ENCODE assay signal across 26 cellular contexts in genomic region chr6:134314236-134314821, GRCh38.
"Had no signal": no experiment of that assay in that cellular context is flagged by ENCODE, and none has a peak within 500 bp of the region (broad histone marks: within the 10 kb centered on the region; RNA-seq: fewer than 3 reads in every experiment).

No MANE protein-coding gene starts in this region.

- H3K9me3 ChIP-seq: body of pancreas, esophagus squamous epithelium, left lung, neutrophil, prostate gland, tibial artery, upper lobe of right lung had no signal

- H3K4me1 ChIP-seq: prostate gland, upper lobe of right lung had no signal

- H3K36me3 ChIP-seq: cardiac muscle cell, esophagus squamous epithelium, left lung, neutrophil, prostate gland, tibial artery, upper lobe of right lung had no signal

- H3K4me3 ChIP-seq: body of pancreas, cardiac muscle cell, esophagus squamous epithelium, left lung, lung, prostate gland, skin epidermis, tibial artery, upper lobe of right lung had no signal

- H3K27ac Mint-ChIP-seq: activated CD4-positive, alpha-beta T cell treated with anti-CD3 and anti-CD28 coated beads for 36 hours; activated CD8-positive, alpha-beta memory T cell treated with anti-CD3 and anti-CD28 coated beads, Interleukin-2, amount 10 ng/mL, durations not matched to agents 7 days and 5 days; activated CD8-positive, alpha-beta T cell treated with anti-CD3 and anti-CD28 coated beads, Interleukin-2, amount 10 ng/mL, durations not matched to agents 7 days and 5 days; activated naive CD4-positive, alpha-beta T cell treated with anti-CD3 and anti-CD28 coated beads, Interleukin-2, amount 50 U/mL, for 72 hours; nephron; T-helper 17 cell had no signal

- H3K9me3 Mint-ChIP-seq: activated naive CD4-positive, alpha-beta T cell treated with anti-CD3 and anti-CD28 coated beads, Interleukin-2, amount 50 U/mL, for 72 hours; nephron had no signal

- H3K4me3 Mint-ChIP-seq: activated CD4-positive, alpha-beta T cell treated with anti-CD3 and anti-CD28 coated beads for 36 hours; activated CD8-positive, alpha-beta memory T cell treated with anti-CD3 and anti-CD28 coated beads, Interleukin-2, amount 10 ng/mL, durations not matched to agents 7 days and 5 days; activated CD8-positive, alpha-beta T cell treated with anti-CD3 and anti-CD28 coated beads, Interleukin-2, amount 10 ng/mL, durations not matched to agents 7 days and 5 days; nephron; T-helper 17 cell had no signal

- DNase-seq: activated CD4-positive, alpha-beta T cell treated with anti-CD3 and anti-CD28 coated beads for 36 hours; activated CD4-positive, CD25-positive, alpha-beta regulatory T cell; activated CD8-positive, alpha-beta memory T cell treated with anti-CD3 and anti-CD28 coated beads, Interleukin-2, amount 10 ng/mL, durations not matched to agents 7 days and 5 days; activated CD8-positive, alpha-beta T cell treated with anti-CD3 and anti-CD28 coated beads, Interleukin-2, amount 10 ng/mL, durations not matched to agents 7 days and 5 days; activated naive CD4-positive, alpha-beta T cell; activated T-cell treated with anti-CD3 and anti-CD28 coated beads, Interleukin-2, amount 50 U/mL, for 48 hours; aorta; body of pancreas; effector CD4-positive, alpha-beta T cell; esophagus squamous epithelium; left lung; retina; stimulated activated CD4-positive, alpha-beta T cell treated with anti-CD3 and anti-CD28 coated beads, Interleukin-12 subunit alpha, Interleukin-12 subunit beta, amount 100 ng/mL, for 4 hours; stimulated activated CD4-positive, alpha-beta T cell treated with anti-CD3 and anti-CD28 coated beads, Interleukin-4, amount 100 ng/mL, for 1 hour; stimulated activated naive CD8-positive, alpha-beta T cell treated with anti-CD3 and anti-CD28 coated beads, Interleukin-15, Interleukin-2, amounts not matched to agents 100 U/mL and 50 U/mL, for 24 hours; T-helper 17 cell; tibial artery; upper lobe of right lung had no signal

- H3K27ac ChIP-seq: body of pancreas, cardiac muscle cell, epithelial cell of prostate, esophagus squamous epithelium, left lung, neutrophil, prostate gland, skin epidermis, tibial artery, upper lobe of right lung had no signal

- H3K27me3 ChIP-seq: body of pancreas, tibial artery had no signal
